Comparison of ENCODE assay signal across 11 cellular contexts in genomic region chr1:93584238-93585003, GRCh38.
DNase-seq lines count a peak whose midpoint lies in the region; ATAC-seq, FAIRE-seq and TF ChIP-seq lines count a peak whose summit lies in the region.
"Had no signal": no experiment of that assay in that cellular context is flagged by ENCODE, and none has a peak within 500 bp of the region (broad histone marks: within the 10 kb centered on the region; RNA-seq: fewer than 3 reads in every experiment).

No MANE protein-coding gene starts in this region.

- H3K4me1 ChIP-seq in ACC112 (ENCODE audit: control insufficient read depth, insufficient read depth, low read length, unreplicated experiment), result peaks cover 38% of the 10 kb centered on the region
- H3K4me1 ChIP-seq in K562 (replicated peaks in 1 of 2; ENCODE audit: control insufficient read depth in 2 of 2, insufficient read depth in 2 of 2, low read length in 2 of 2), result peaks cover 0 to 14% of the 10 kb centered on the region in 2 experiments; a peak in 3 of 5 replicates
- peaks cover 0 to 38% of the 10 kb centered on the region in 2 donors for H3K4me1 ChIP-seq in right atrium auricular region

- TF ChIP-seq CTCF in K562 (IDR thresholded peaks at IDR 0.05 in 2 of 3, conservative IDR thresholded peaks at IDR 0.05 in 1 of 3; ENCODE audit: insufficient read depth in 2 of 3, low read depth in 1 of 3, low read length in 3 of 3), result no peak
- no peak for TF ChIP-seq CTCF in right atrium auricular region (IDR thresholded peaks at IDR 0.05)
- TF ChIP-seq CTCF in progenitor cell of endocrine pancreas (IDR thresholded peaks at IDR 0.05; ENCODE audit: unreplicated experiment), result no peak

- no peaks in the 10 kb centered on the region for H3K9me1 ChIP-seq in K562 (ENCODE audit: control insufficient read depth, insufficient read depth, low read length)

- ATAC-seq in K562 (no peak), GM21367 (IDR thresholded peaks at IDR 0.05; ENCODE audit: unreplicated experiment) (no peak)
- ATAC-seq: activated naive CD8-positive, alpha-beta T cell treated with anti-CD3 and anti-CD28 coated beads, Interleukin-2, amount 50 U/mL, for 24 hours had no signal

- no peak for TF ChIP-seq POLR2A in K562 (conservative IDR thresholded peaks at IDR 0.05)

- H3K9ac ChIP-seq in K562 (ENCODE audit: insufficient read depth in 1 of 2, low read depth in 2 of 2, low read length in 2 of 2), result no peak overlapping the region

- no peak overlapping the region for H3K4me2 ChIP-seq in K562 (ENCODE audit: insufficient read depth, low read length)

- H3K36me3 Mint-ChIP-seq in progenitor cell of endocrine pancreas (ENCODE audit: insufficient read depth), result no peaks in the 10 kb centered on the region

- H3K4me3 ChIP-seq in ACC112 (ENCODE audit: low read depth, low read length) (no peak overlapping the region), K562 (no peak overlapping the region), right atrium auricular region (no peak overlapping the region)

- H3K4me3 Mint-ChIP-seq in progenitor cell of endocrine pancreas (ENCODE audit: low read depth), result peak overlapping the region; percentile 31
- H3K4me3 Mint-ChIP-seq: activated naive CD8-positive, alpha-beta T cell treated with anti-CD3 and anti-CD28 coated beads, Interleukin-2, amount 50 U/mL, for 24 hours had no signal

- H4K20me1 ChIP-seq in K562 (replicated peaks; ENCODE audit: control insufficient read depth, insufficient read depth, low read length), result no peaks in the 10 kb centered on the region

- intact Hi-C loops in K562 (cut with micrococcal nuclease), result no loop called here

- no TSS peak for BruUV-seq in K562 (replicated peaks; lab: Mats Ljungman, UMichigan)

- H2AFZ ChIP-seq in ACC112 (ENCODE audit: low read length, unreplicated experiment) (no peak overlapping the region), K562 (ENCODE audit: low read depth, low read length) (peak overlapping the region; percentile 22; the same call in 1 of the 2 replicates)

- CTCF ChIA-PET in K562 (lab: Yijun Ruan, JAX; ENCODE audit: low intra/inter-chr PET ratio), result no interaction called here

- H3K36me3 ChIP-seq in ACC112 (ENCODE audit: insufficient read depth, low read length), result peaks cover 12% of the 10 kb centered on the region; the same call in 1 of the 2 replicates
- H3K36me3 ChIP-seq in K562 (ENCODE audit: control insufficient read depth, insufficient read depth, low read length), result no peaks in the 10 kb centered on the region
- H3K36me3 ChIP-seq in right atrium auricular region, result peaks cover 42% of the 10 kb centered on the region

- no peaks in the 10 kb centered on the region for H3K9me3 ChIP-seq in K562 (replicated peaks; ENCODE audit: control insufficient read depth, insufficient read depth, low read depth, low read length)
- H3K9me3 ChIP-seq in right atrium auricular region, result no peaks in the 10 kb centered on the region

- FAIRE-seq in K562 (lab: Jason Lieb, UNC), result no peak

- H3K4me1 Mint-ChIP-seq in progenitor cell of endocrine pancreas (ENCODE audit: low read depth), result peaks cover 33% of the 10 kb centered on the region

- 29% methylated on average over 9 of the region's 9 CpGs for WGBS in K562 (ENCODE audit: insufficient coverage, low coverage, missing lambda C conversion rate)

- in situ Hi-C loops in K562 (cut with MboI), result no loop called here

- no peaks in the 10 kb centered on the region for H3K27me3 ChIP-seq in ACC112 (ENCODE audit: insufficient read depth, low read length)
- no peaks in the 10 kb centered on the region for H3K27me3 ChIP-seq in K562 (ENCODE audit: control insufficient read depth in 2 of 2, insufficient read depth in 2 of 2, low read length in 2 of 2)
- no peaks in the 10 kb centered on the region for H3K27me3 ChIP-seq in right atrium auricular region

- H3K27me3 Mint-ChIP-seq in progenitor cell of endocrine pancreas, result no peaks in the 10 kb centered on the region
- H3K27me3 Mint-ChIP-seq: activated naive CD8-positive, alpha-beta T cell treated with anti-CD3 and anti-CD28 coated beads, Interleukin-2, amount 50 U/mL, for 24 hours had no signal

- POLR2A ChIA-PET in K562 (lab: Yijun Ruan, JAX), result interaction anchor here (0.6 kb wide), 1 partner anchor 57 kb away, joined by 3 read pairs; no protein-coding TSS in a partner anchor

- H3K79me2 ChIP-seq in ACC112 (ENCODE audit: control insufficient read depth, insufficient read depth, low read length, unreplicated experiment), result peaks cover 47% of the 10 kb centered on the region
- H3K79me2 ChIP-seq in K562 (ENCODE audit: control insufficient read depth, insufficient read depth, low read length), result no peaks in the 10 kb centered on the region

- H3K9me3 Mint-ChIP-seq in progenitor cell of endocrine pancreas (ENCODE audit: low read depth), result no peaks in the 10 kb centered on the region
- H3K9me3 Mint-ChIP-seq: activated naive CD8-positive, alpha-beta T cell treated with anti-CD3 and anti-CD28 coated beads, Interleukin-2, amount 50 U/mL, for 24 hours had no signal

- TF ChIP-seq EP300 in K562 (IDR thresholded peaks at IDR 0.05; ENCODE audit: low read length), result no peak

- no peak for DNase-seq in K562 (ENCODE audit: extremely low read depth in 1 of 4, low spot score in 3 of 4)
- DNase-seq in right atrium auricular region (ENCODE audit: low spot score), result no peak
- DNase-seq in progenitor cell of endocrine pancreas (ENCODE audit: low spot score, unreplicated experiment), result no peak
- no peak for DNase-seq in stimulated activated CD4-positive, alpha-beta T cell treated with anti-CD3 and anti-CD28 coated beads, Interleukin-4, amount 100 ng/mL, for 24 hours
- DNase-seq in NCI-H2029 treated with DMSO at 0.1 percent for 48 hours (lab: John Stamatoyannopoulos, UW), result no peak
- DNase-seq in effector CD4-positive, alpha-beta T cell, result no peak
- DNase-seq: activated CD4-positive, alpha-beta T cell treated with anti-CD3 and anti-CD28 coated beads, Interleukin-2, amount 50 U/mL, for 48 hours; activated naive CD8-positive, alpha-beta T cell treated with anti-CD3 and anti-CD28 coated beads, Interleukin-2, amount 50 U/mL, for 24 hours; stimulated activated CD4-positive, alpha-beta T cell treated with anti-CD3 and anti-CD28 coated beads, Interleukin-4, amount 100 ng/mL, for 1 hour had no signal

- no peak for TF ChIP-seq RAD21 in K562 (CRISPR knock-in tag; conservative IDR thresholded peaks at IDR 0.05 in 1 of 2, IDR thresholded peaks at IDR 0.05 in 1 of 2)

- peak overlapping the region; percentile 98 for H3K27ac Mint-ChIP-seq in progenitor cell of endocrine pancreas
- H3K27ac Mint-ChIP-seq: activated naive CD8-positive, alpha-beta T cell treated with anti-CD3 and anti-CD28 coated beads, Interleukin-2, amount 50 U/mL, for 24 hours had no signal

- H3K27ac ChIP-seq in ACC112 (ENCODE audit: low read depth, low read length), result peak overlapping the region; percentile 49; the same call in 1 of the 2 replicates
- no peak overlapping the region for H3K27ac ChIP-seq in K562 (ENCODE audit: extremely low read depth, low read depth, low read length)
- peak overlapping the region; percentile 58 to 83 for H3K27ac ChIP-seq in right atrium auricular region

TF ChIP-seq in K562, 482 proteins besides CTCF, POLR2A, EP300 and RAD21:
- TF ChIP-seq ZNF830 (CRISPR knock-in tag; IDR thresholded peaks at IDR 0.05), result no peak
- TF ChIP-seq ZNF76 (CRISPR knock-in tag; IDR thresholded peaks at IDR 0.05; ENCODE audit: borderline replicate concordance), result no peak
- no peak for TF ChIP-seq ZNF224 (CRISPR knock-in tag; IDR thresholded peaks at IDR 0.05)
